24 cellular contexts compared by ENCODE assay signal in the genomic region with DNA sequence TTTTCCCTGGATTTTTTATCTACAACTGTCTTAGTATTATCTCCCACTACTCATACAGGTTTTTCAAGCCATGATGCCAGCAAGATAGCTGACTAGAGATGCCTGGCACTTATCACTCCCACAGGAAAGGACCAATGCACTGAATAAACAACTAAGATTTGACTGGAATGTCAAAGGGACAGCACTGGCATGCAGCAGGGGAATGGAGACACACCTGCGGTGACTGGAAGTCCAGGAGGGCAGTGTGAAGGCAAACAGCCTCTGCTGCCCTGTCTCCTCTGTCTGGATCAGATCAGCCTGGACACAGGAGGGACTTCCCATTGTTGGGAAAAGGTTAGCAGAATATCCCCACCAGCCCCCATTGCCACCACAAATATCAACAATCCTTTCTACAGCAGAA.
DNase-seq lines count a peak whose midpoint lies in the region; ATAC-seq, FAIRE-seq and TF ChIP-seq lines count a peak whose summit lies in the region.
"Had no signal": no experiment of that assay in that cellular context is flagged by ENCODE, and none has a peak within 500 bp of the region (broad histone marks: within the 10 kb centered on the region; RNA-seq: fewer than 3 reads in every experiment).

No MANE protein-coding gene starts in this region.

- TF ChIP-seq RAD21 in IMR-90 (IDR thresholded peaks at IDR 0.05; ENCODE audit: low read length): no peak
- TF ChIP-seq RAD21 in HepG2 (CRISPR knock-in tag; IDR thresholded peaks at IDR 0.05): no peak

- no peak overlapping the region for H3K18ac ChIP-seq in IMR-90 (ENCODE audit: low read depth, low read length)

- H3K27me3 ChIP-seq in IMR-90 (ENCODE audit: control insufficient read depth, insufficient read depth, low read length): no peaks in the 10 kb centered on the region
- no peaks in the 10 kb centered on the region for H3K27me3 ChIP-seq in endodermal cell (ENCODE audit: control insufficient read depth, insufficient read depth, low read length, poor library complexity, severe bottlenecking)
- no peaks in the 10 kb centered on the region for H3K27me3 ChIP-seq in HepG2 (ENCODE audit: control insufficient read depth in 1 of 2, insufficient read depth in 2 of 2, low read length in 2 of 2)
- H3K27me3 ChIP-seq in upper lobe of right lung: no peaks in the 10 kb centered on the region
- H3K27me3 ChIP-seq in neural progenitor cell: no peaks in the 10 kb centered on the region

- no peak overlapping the region for H3K4ac ChIP-seq in IMR-90 (ENCODE audit: low read depth, low read length)

- no peaks in the 10 kb centered on the region for H3K36me3 Mint-ChIP-seq in endodermal cell (ENCODE audit: low read depth)
- H3K36me3 Mint-ChIP-seq in neural progenitor cell: no peaks in the 10 kb centered on the region
- H3K36me3 Mint-ChIP-seq: CD14-positive monocyte had no signal

- H3K14ac ChIP-seq in IMR-90 (replicated peaks; ENCODE audit: low read depth, low read length): no peak overlapping the region

- peaks cover 2% of the 10 kb centered on the region for H3K9me3 Mint-ChIP-seq in endodermal cell
- no peaks in the 10 kb centered on the region for H3K9me3 Mint-ChIP-seq in neural progenitor cell
- H3K9me3 Mint-ChIP-seq: GM23338 had no signal

- TF ChIP-seq CTCF in IMR-90 (conservative IDR thresholded peaks at IDR 0.05; ENCODE audit: low read depth, low read length) (no peak), endodermal cell (conservative IDR thresholded peaks at IDR 0.05) (no peak), HepG2 (CRISPR knock-in tag; IDR thresholded peaks at IDR 0.05) (no peak), upper lobe of right lung (IDR thresholded peaks at IDR 0.05) (no peak), neural progenitor cell (IDR thresholded peaks at IDR 0.05) (no peak)

- POLR2A ChIA-PET in IMR-90 (lab: Charles Lee; ENCODE audit: unreplicated experiment) (no interaction called here), HepG2 (lab: Yijun Ruan, JAX) (no interaction called here)

- H2AFZ ChIP-seq in IMR-90 (replicated peaks; ENCODE audit: low read length, poor library complexity) (peak overlapping the region; percentile 18), HepG2 (ENCODE audit: low read length) (no peak overlapping the region), neural progenitor cell (replicated peaks) (no peak overlapping the region)
- H2AFZ ChIP-seq: GM23338 had no signal

- H2BK120ac ChIP-seq in IMR-90 (ENCODE audit: low read depth, low read length): no peak overlapping the region

- H3K4me1 ChIP-seq in IMR-90 (ENCODE audit: control insufficient read depth, insufficient read depth, low read length) (no peaks in the 10 kb centered on the region), endodermal cell (ENCODE audit: control insufficient read depth, insufficient read depth, low read length) (no peaks in the 10 kb centered on the region), HepG2 (ENCODE audit: insufficient read depth, low read length) (peaks cover 14% of the 10 kb centered on the region), upper lobe of right lung (no peaks in the 10 kb centered on the region), neural progenitor cell (no peaks in the 10 kb centered on the region)
- H3K4me1 ChIP-seq: A549 had no signal

- peak; percentile 51 for FAIRE-seq in HepG2 (lab: Jason Lieb, UNC)
- FAIRE-seq: A549, GM12891, HTR-8/SVneo had no signal

- H3K27ac ChIP-seq in IMR-90 (ENCODE audit: insufficient read depth, low read length) (no peak overlapping the region), endodermal cell (ENCODE audit: low read depth, low read length) (no peak overlapping the region), HepG2 (ENCODE audit: extremely low read length, insufficient read depth, low read length) (no peak overlapping the region), upper lobe of right lung (no peak overlapping the region), neural progenitor cell (no peak overlapping the region)
- H3K27ac ChIP-seq: A549, RWPE1, SK-N-MC had no signal

- no peak overlapping the region for H3K23ac ChIP-seq in IMR-90 (ENCODE audit: low read depth, low read length)

- H4K20me1 ChIP-seq in IMR-90 (ENCODE audit: insufficient read depth, low read length) (no peaks in the 10 kb centered on the region), HepG2 (ENCODE audit: insufficient read depth, low read length) (no peaks in the 10 kb centered on the region), neural progenitor cell (ENCODE audit: low read depth) (no peaks in the 10 kb centered on the region)

- TF ChIP-seq EP300 in HepG2 (IDR thresholded peaks at IDR 0.05; ENCODE audit: low read depth in 2 of 2, low read length in 2 of 2) (0 out of 4 replicates have a peak, but pooled peaks of 1 of the 2 experiments have one; percentile 27), HepG2 (CRISPR knock-in tag; IDR thresholded peaks at IDR 0.05; ENCODE audit: borderline replicate concordance) (no peak)

- no peaks in the 10 kb centered on the region for H3K9me1 ChIP-seq in IMR-90 (ENCODE audit: insufficient read depth, low read length)

- no peak overlapping the region for H2AK9ac ChIP-seq in IMR-90 (replicated peaks; ENCODE audit: low read depth, low read length, poor library complexity)

- H3K4me1 Mint-ChIP-seq in endodermal cell (peaks cover 5% of the 10 kb centered on the region), neural progenitor cell (no peaks in the 10 kb centered on the region)
- H3K4me1 Mint-ChIP-seq: GM23338 had no signal

- H3K4me3 Mint-ChIP-seq in endodermal cell (no peak overlapping the region), neural progenitor cell (no peak overlapping the region)
- H3K4me3 Mint-ChIP-seq: B cell, CD14-positive monocyte, GM23338 had no signal

- TF ChIP-seq POLR2A in IMR-90 (IDR thresholded peaks at IDR 0.05; ENCODE audit: low read depth, low read length) (no peak), HepG2 (IDR thresholded peaks at IDR 0.05; ENCODE audit: insufficient read depth in 1 of 2, low read depth in 2 of 2, low read length in 2 of 2) (no peak)

- no peak overlapping the region for H2BK20ac ChIP-seq in IMR-90 (ENCODE audit: low read depth, low read length)

- H3K79me1 ChIP-seq in IMR-90 (ENCODE audit: low read depth in 1 of 2, low read length in 2 of 2): no peaks in the 10 kb centered on the region

- H3K4me3 ChIP-seq in IMR-90 (ENCODE audit: insufficient read depth, low read depth, low read length): no peak overlapping the region
- H3K4me3 ChIP-seq in endodermal cell (ENCODE audit: low read length): no peak overlapping the region
- H3K4me3 ChIP-seq in HepG2 (replicated peaks in 1 of 3; ENCODE audit: insufficient read depth in 1 of 3, low read depth in 2 of 3, low read length in 3 of 3): no peak overlapping the region
- no peak overlapping the region for H3K4me3 ChIP-seq in upper lobe of right lung
- H3K4me3 ChIP-seq in neural progenitor cell: no peak overlapping the region
- H3K4me3 ChIP-seq: A549, GM23338, SK-N-MC had no signal

- H3K56ac ChIP-seq in IMR-90 (ENCODE audit: extremely low read depth, insufficient read depth, low read length): no peak overlapping the region

- H2BK5ac ChIP-seq in IMR-90 (ENCODE audit: low read depth, low read length, poor library complexity, severe bottlenecking): no peak overlapping the region

- H2AK5ac ChIP-seq in IMR-90 (ENCODE audit: low read depth, low read length): no peak overlapping the region

- no peak overlapping the region for H2BK15ac ChIP-seq in IMR-90 (ENCODE audit: low read depth, low read length)

- H3F3A ChIP-seq in neural progenitor cell (ENCODE audit: low read depth): no peaks in the 10 kb centered on the region

- H3K9me3 ChIP-seq in IMR-90 (ENCODE audit: control insufficient read depth, insufficient read depth, low read length) (no peaks in the 10 kb centered on the region), endodermal cell (ENCODE audit: control insufficient read depth, low read length) (no peaks in the 10 kb centered on the region), HepG2 (ENCODE audit: low read length) (no peaks in the 10 kb centered on the region), upper lobe of right lung (no peaks in the 10 kb centered on the region), neural progenitor cell (ENCODE audit: low read depth) (no peaks in the 10 kb centered on the region)
- H3K9me3 ChIP-seq: A549 had no signal

- CTCF ChIA-PET in IMR-90 (lab: Yijun Ruan, JAX) (no interaction called here), HepG2 (lab: Yijun Ruan, JAX; ENCODE audit: low intra/inter-chr PET ratio, low total read pairs) (no interaction called here)

- no TSS peak for BruUV-seq in IMR-90 (replicated peaks; lab: Mats Ljungman, UMichigan)
- no TSS peak for BruUV-seq in HepG2 (replicated peaks; lab: Mats Ljungman, UMichigan)

- H3K79me2 ChIP-seq in HepG2 (ENCODE audit: insufficient read depth, low read length) (no peaks in the 10 kb centered on the region), neural progenitor cell (ENCODE audit: low read depth) (no peaks in the 10 kb centered on the region)

- H3K4me2 ChIP-seq in IMR-90 (ENCODE audit: low read depth, low read length) (no peak overlapping the region), HepG2 (ENCODE audit: low read depth, low read length) (0 out of 2 replicates have a peak overlapping the region, but pooled peaks have one; percentile 11), neural progenitor cell (no peak overlapping the region)
- H3K4me2 ChIP-seq: A549, GM23338 had no signal

- DNase-seq in IMR-90 (no peak), endodermal cell (peak; percentile 65), HepG2 (ENCODE audit: low spot score) (peak; percentile 75), upper lobe of right lung (no peak), neural progenitor cell (ENCODE audit: low spot score) (no peak), putamen (ENCODE audit: low spot score) (no peak)
- DNase-seq: DND-41, HCEC 1CT, Karpas-422, NCI-H1694, NCI-H2081 treated with DMSO at 0.1 percent for 48 hours, NCI-H2171 treated with DMSO at 0.1 percent for 48 hours, NCI-H524 treated with DMSO at 0.1 percent for 48 hours, SHP77 treated with DMSO at 0.1 percent for 48 hours, SW 1271 had no signal

- H3K36me3 ChIP-seq in IMR-90 (ENCODE audit: control insufficient read depth, insufficient read depth, low read length): no peaks in the 10 kb centered on the region
- no peaks in the 10 kb centered on the region for H3K36me3 ChIP-seq in endodermal cell (ENCODE audit: control insufficient read depth, insufficient read depth, low read length)
- H3K36me3 ChIP-seq in HepG2 (replicated peaks in 1 of 2; ENCODE audit: control insufficient read depth in 1 of 2, insufficient read depth in 2 of 2, low read length in 2 of 2): no peaks in the 10 kb centered on the region
- no peaks in the 10 kb centered on the region for H3K36me3 ChIP-seq in upper lobe of right lung
- no peaks in the 10 kb centered on the region for H3K36me3 ChIP-seq in neural progenitor cell

- no peak for ATAC-seq in IMR-90 (ENCODE audit: low read depth)
- peak; percentile 99 for ATAC-seq in HepG2
- ATAC-seq in upper lobe of right lung: peak; percentile 84
- no peak for ATAC-seq in HG03521 (IDR thresholded peaks at IDR 0.05; ENCODE audit: unreplicated experiment)

- in situ Hi-C loops in IMR-90 (cut with MboI; ENCODE audit: low sequenced_read_pairs) (no loop called here), HepG2 (cut with HindIII; ENCODE audit: extremely low pct_ligation_motif_present, low pct_unique_long_range_greater_than_20kb) (no loop called here)

- H3K9ac ChIP-seq in IMR-90 (ENCODE audit: low read depth, low read length) (no peak overlapping the region), endodermal cell (ENCODE audit: extremely low read depth, low read length, poor library complexity, severe bottlenecking) (no peak overlapping the region), HepG2 (ENCODE audit: insufficient read depth, low read depth, low read length) (no peak overlapping the region), neural progenitor cell (no peak overlapping the region)

- no peak overlapping the region for H4K91ac ChIP-seq in IMR-90 (ENCODE audit: insufficient read depth, low read depth, low read length)

- intact Hi-C loops in IMR-90 (cut with micrococcal nuclease) (no loop called here), HepG2 (cut with micrococcal nuclease; ENCODE audit: unreplicated experiment) (no loop called here), upper lobe of right lung (cut with DNase I) (no loop called here)

- H4K5ac ChIP-seq in IMR-90 (ENCODE audit: low read depth, low read length): no peak overlapping the region

- WGBS in IMR-90 (ENCODE audit: extremely low coverage in 2 of 2, insufficient read length in 1 of 2), 2 experiments: no CpG with 5 or more reads among the region's 1 CpG
- 89% methylated on average over 1 of the region's 1 CpG; no CpG with 5 or more reads in 1 of the 2 experiments for WGBS in endodermal cell (ENCODE audit: insufficient coverage in 1 of 2, insufficient read length in 1 of 2), 2 experiments
- WGBS in HepG2 (ENCODE audit: low lambda C conversion rate): 0% methylated on average over 1 of the region's 1 CpG

- H3K27ac Mint-ChIP-seq in endodermal cell: no peak overlapping the region
- no peak overlapping the region for H3K27ac Mint-ChIP-seq in neural progenitor cell
- H3K27ac Mint-ChIP-seq: B cell, GM23338 had no signal

- dilution Hi-C loops in IMR-90 (cut with HindIII; ENCODE audit: low sequenced_read_pairs, unreplicated experiment): no loop called here

- H4K8ac ChIP-seq in IMR-90 (ENCODE audit: low read depth in 2 of 2, low read length in 2 of 2): no peak overlapping the region

- H3K27me3 Mint-ChIP-seq in endodermal cell (ENCODE audit: insufficient read depth) (no peaks in the 10 kb centered on the region), neural progenitor cell (ENCODE audit: insufficient read depth, low read depth) (peaks cover 2% of the 10 kb centered on the region)
- H3K27me3 Mint-ChIP-seq: B cell had no signal

Comparison
In these comparisons a context has a peak if more than half of its experiments do, and no peak if none do; other contexts are left out.
1. ATAC-seq: peak in HepG2 (single experiment) and upper lobe of right lung (single experiment); none in IMR-90 (single experiment) and HG03521 (single experiment).
2. DNase-seq: peak in endodermal cell (single experiment) and HepG2 (single experiment); none in IMR-90 (single experiment), upper lobe of right lung (single experiment), neural progenitor cell (single experiment) and putamen (single experiment).